ENCODE assay signal across 8 cellular contexts in genomic region chr15:88912500-88912921, GRCh38. TPM values are rescaled to one million over a fixed set of nuclear protein-coding genes. Genes with fewer than 3 reads are reported as not detected.
A peak's percentile ranks its signal among the peaks of the same experiment; 100 is the strongest.
DNase-seq lines count a peak whose midpoint lies in the region; ATAC-seq and TF ChIP-seq lines count a peak whose summit lies in the region.

No MANE protein-coding gene starts in this region.

- H3K36me3 ChIP-seq in Peyer's patch (no peaks in the 10 kb centered on the region), esophagus squamous epithelium (peaks cover 0 to 33% (median 5%) of the 10 kb centered on the region in 3 donors)

- TF ChIP-seq POLR2A in Peyer's patch (IDR thresholded peaks at IDR 0.05) (no peak), esophagus squamous epithelium (IDR thresholded peaks at IDR 0.05) (no peak)

- ATAC-seq in HG03095 (IDR thresholded peaks at IDR 0.05; ENCODE audit: unreplicated experiment) (no peak), GM18502 (IDR thresholded peaks at IDR 0.05; ENCODE audit: poor library complexity, unreplicated experiment) (no peak)

- TF ChIP-seq CTCF in Peyer's patch (IDR thresholded peaks at IDR 0.05), result no peak
- no peak for TF ChIP-seq CTCF in esophagus squamous epithelium (IDR thresholded peaks at IDR 0.05)
- TF ChIP-seq CTCF in nephron (IDR thresholded peaks at IDR 0.05; ENCODE audit: unreplicated experiment in 3 of 3), result no peak

- WGBS in esophagus squamous epithelium, 2 donors, result 0% methylated on average over 2 to 5 of the region's 20 CpGs

- no peaks in the 10 kb centered on the region for H3K27me3 ChIP-seq in Peyer's patch
- H3K27me3 ChIP-seq in esophagus squamous epithelium, result no peaks in the 10 kb centered on the region

- H3K4me3 ChIP-seq in Peyer's patch (peak overlapping the region; percentile 65 to 74 (median 70)), esophagus squamous epithelium (peak overlapping the region; percentile 72 to 91 (median 82))

- intact Hi-C loops in esophagus squamous epithelium (cut with DNase I), result no loop called here

- H3K9me3 Mint-ChIP-seq in nephron, result no peaks in the 10 kb centered on the region

- H3K36me3 Mint-ChIP-seq in nephron (ENCODE audit: low read depth), result peaks cover 13% of the 10 kb centered on the region

- no peaks in the 10 kb centered on the region for H3K9me3 ChIP-seq in Peyer's patch
- H3K9me3 ChIP-seq in esophagus squamous epithelium, result no peaks in the 10 kb centered on the region

- H3K27ac Mint-ChIP-seq in nephron, result peak overlapping the region; percentile 53 to 67 (median 66)

- H3K4me3 Mint-ChIP-seq in nephron, result peak overlapping the region; percentile 94 to 97 (median 94)

- peaks cover 9% of the 10 kb centered on the region for H3K27me3 Mint-ChIP-seq in nephron (ENCODE audit: low read depth)

- H3K4me1 ChIP-seq in Peyer's patch, result no peaks in the 10 kb centered on the region
- H3K4me1 ChIP-seq in esophagus squamous epithelium, result peaks cover 4 to 62% (median 40%) of the 10 kb centered on the region in 3 donors

- peaks cover 38% of the 10 kb centered on the region for H3K4me1 Mint-ChIP-seq in nephron

- DNase-seq in D341Med (ENCODE audit: low spot score) (peak; percentile 44), Peyer's patch (no peak), esophagus squamous epithelium (lab: John Stamatoyannopoulos, UW) (no peak), NOMO-1 (lab: John Stamatoyannopoulos, UW; ENCODE audit: unreplicated experiment in 2 of 2) (no peak), NCI-H774 (lab: John Stamatoyannopoulos, UW) (no peak)

- H3K27ac ChIP-seq in Peyer's patch, result peak overlapping the region; percentile 57 to 79 (median 75)
- peak overlapping the region; percentile 85 to 95 (median 90) for H3K27ac ChIP-seq in esophagus squamous epithelium

RNA-seq across cellular contexts. Expression of gene MFGE8, which starts 0.7 kb away (rescaled TPM):
- total RNA-seq in Peyer's patch, result 100 to 1,000 TPM in 1 of 4 donors, 10 to 100 TPM in 3; 51.8 to 156 (median 78.3) TPM
- 100 to 1,000 TPM in 2 of 4 donors, 10 to 100 TPM in 2; 50.7 to 186 (median 81.7) TPM for total RNA-seq in esophagus squamous epithelium

RNA-seq across cellular contexts. Expression of gene HAPLN3, which starts 17.2 kb away (rescaled TPM):
- total RNA-seq in Peyer's patch (10 to 100 TPM in 1 of 4 donors, 1 to 10 TPM in 3; 3.7 to 21.5 (median 5.6) TPM), esophagus squamous epithelium (1 to 10 TPM; 3.1 to 9.4 (median 7.8) TPM)
